Comparison of ENCODE assay signal across 8 cellular contexts in the genomic region with DNA sequence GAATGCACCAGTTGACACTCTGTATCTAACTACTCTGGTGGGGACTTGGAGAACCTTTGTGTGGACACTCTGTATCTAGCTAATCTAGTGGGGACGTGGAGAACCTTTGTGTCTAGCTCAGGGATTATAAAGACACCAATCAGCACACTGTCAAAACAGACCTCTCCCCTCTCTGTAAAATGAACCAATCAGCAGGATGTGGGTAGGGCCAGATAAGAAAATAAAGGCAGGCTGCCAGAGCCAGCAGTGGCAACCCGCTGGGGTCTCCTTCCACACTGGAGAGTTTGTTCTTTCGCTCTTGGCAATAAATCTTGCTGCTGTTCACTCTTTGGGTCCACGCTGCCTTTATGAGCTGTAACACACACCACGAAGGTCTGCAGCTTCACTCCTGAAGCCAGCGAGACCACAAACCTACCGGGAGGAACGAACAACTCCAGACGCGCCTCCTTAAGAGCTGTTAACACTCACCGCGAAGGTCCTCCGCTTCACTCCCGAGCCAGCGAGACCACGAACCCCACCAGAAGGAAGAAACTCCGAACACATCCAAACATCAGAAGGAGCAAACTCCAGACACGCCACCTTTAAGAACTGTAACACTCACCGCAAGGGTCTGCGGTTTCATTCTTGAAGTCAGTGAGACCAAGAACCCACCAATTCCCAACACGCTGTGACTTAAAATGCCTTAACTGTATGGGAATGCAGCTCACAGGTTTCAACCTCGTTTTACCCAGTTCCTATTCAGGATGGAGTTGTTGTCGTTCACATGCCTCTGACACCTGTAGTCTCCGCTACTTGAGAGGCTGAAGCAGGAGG. TPM values are rescaled to one million over a fixed set of nuclear protein-coding genes. Genes with fewer than 3 reads are reported as not detected.
A peak's percentile ranks its signal among the peaks of the same experiment; 100 is the strongest.
DNase-seq lines count a peak whose midpoint lies in the region; TF ChIP-seq lines count a peak whose summit lies in the region.
"Not testable (repeated sequence)": the region's sequence is repeated elsewhere in the genome, so short reads cannot be mapped to it uniquely, and the experiment has no call there.

No MANE protein-coding gene starts in this region.

- not testable (repeated sequence) for H3K9me3 Mint-ChIP-seq in activated CD4-positive, alpha-beta memory T cell treated with anti-CD3 and anti-CD28 coated beads, Interleukin-2, amount 10 ng/mL, durations not matched to agents 7 days and 5 days

- H3K36me3 ChIP-seq in Peyer's patch; thymus (ENCODE audit: control insufficient read depth, insufficient read depth): not testable (repeated sequence)

- WGBS in thymus, result 20% methylated on average over 24 of the region's 24 CpGs

- H3K4me3 ChIP-seq in Peyer's patch, result peak overlapping the region; percentile 15 to 34 (median 28)
- peak overlapping the region; percentile 34 for H3K4me3 ChIP-seq in mononuclear cell (ENCODE audit: low read length)
- H3K4me3 ChIP-seq in skin epidermis, result peak overlapping the region in 4 of 7 experiments; percentile 2 to 21 (median 12)
- peak overlapping the region; percentile 40 for H3K4me3 ChIP-seq in thymus (ENCODE audit: low read length)

- not testable (repeated sequence) for H3K36me3 Mint-ChIP-seq in activated CD4-positive, alpha-beta memory T cell treated with anti-CD3 and anti-CD28 coated beads, Interleukin-2, amount 10 ng/mL, durations not matched to agents 7 days and 5 days (ENCODE audit: low read depth)

- not testable (repeated sequence) for H3K4me1 ChIP-seq in Peyer's patch; thymus (ENCODE audit: control insufficient read depth, insufficient read depth, low read length)
- H3K4me1 ChIP-seq in mononuclear cell (ENCODE audit: insufficient read depth, low read length), result peaks cover 60% of the 10 kb centered on the region

- H3K4me3 Mint-ChIP-seq in activated CD4-positive, alpha-beta memory T cell treated with anti-CD3 and anti-CD28 coated beads, Interleukin-2, amount 10 ng/mL, durations not matched to agents 7 days and 5 days, result peak overlapping the region; percentile 72

- CTCF ChIA-PET in activated CD4-positive, alpha-beta memory T cell treated with anti-CD3 and anti-CD28 coated beads, Interleukin-2, amount 10 ng/mL, durations not matched to agents 7 days and 5 days (lab: Charles Lee), result interaction anchor here (0.7 to 2.5 kb wide), 9 partner anchors 10 to 221 kb away, joined by 3 to 15 read pairs (median 4); no protein-coding TSS in a partner anchor

- not testable (repeated sequence) for TF ChIP-seq CTCF in Peyer's patch (IDR thresholded peaks at IDR 0.05)

- H3K27me3 Mint-ChIP-seq in activated CD4-positive, alpha-beta memory T cell treated with anti-CD3 and anti-CD28 coated beads, Interleukin-2, amount 10 ng/mL, durations not matched to agents 7 days and 5 days, result not testable (repeated sequence)

- DNase-seq in DMS79 (lab: John Stamatoyannopoulos, UW) (peak; percentile 6), activated gamma-delta T cell treated with Interleukin-2 at 50 U/mL for 16 hours (peak; percentile 23)
- not testable (repeated sequence) for DNase-seq in Peyer's patch
- peak; percentile 38 for DNase-seq in activated CD4-positive, alpha-beta memory T cell treated with anti-CD3 and anti-CD28 coated beads, Interleukin-2, amount 10 ng/mL, durations not matched to agents 7 days and 5 days
- DNase-seq in effector CD8-positive, alpha-beta T cell (lab: John Stamatoyannopoulos, UW), result peak; percentile 42

- H3K27ac ChIP-seq in Peyer's patch, result not testable (repeated sequence)
- H3K27ac ChIP-seq in skin epidermis (peak overlapping the region in 1 of 21 experiments; percentile 21), thymus (ENCODE audit: low read depth) (peak overlapping the region; percentile 46)

- not testable (repeated sequence) for H3K9me3 ChIP-seq in Peyer's patch; mononuclear cell (ENCODE audit: low read depth, low read length); thymus (ENCODE audit: control insufficient read depth)

- not testable (repeated sequence) for TF ChIP-seq POLR2A in Peyer's patch (IDR thresholded peaks at IDR 0.05)

- peak overlapping the region; percentile 61 for H3K27ac Mint-ChIP-seq in activated CD4-positive, alpha-beta memory T cell treated with anti-CD3 and anti-CD28 coated beads, Interleukin-2, amount 10 ng/mL, durations not matched to agents 7 days and 5 days

- not testable (repeated sequence) for H3K27me3 ChIP-seq in Peyer's patch; mononuclear cell (ENCODE audit: insufficient read depth, low read length); thymus (ENCODE audit: control insufficient read depth, insufficient read depth)

- peaks cover 20% of the 10 kb centered on the region for H3K4me1 Mint-ChIP-seq in activated CD4-positive, alpha-beta memory T cell treated with anti-CD3 and anti-CD28 coated beads, Interleukin-2, amount 10 ng/mL, durations not matched to agents 7 days and 5 days

- POLR2A ChIA-PET in activated CD4-positive, alpha-beta memory T cell treated with anti-CD3 and anti-CD28 coated beads, Interleukin-2, amount 10 ng/mL, durations not matched to agents 7 days and 5 days (lab: Charles Lee), result interaction anchor here (0.7 to 2.0 kb wide), 6 partner anchors 12 to 225 kb away, joined by 3 to 10 read pairs (median 4); a partner anchor contains a TSS

RNA-seq across cellular contexts. Expression of a gene that starts 3.6 kb away (rescaled TPM):
- 100 to 1,000 TPM in 3 of 4 donors, 10 to 100 TPM in 1; 87.5 to 185 (median 152) TPM for total RNA-seq in Peyer's patch
- total RNA-seq in activated CD4-positive, alpha-beta memory T cell treated with anti-CD3 and anti-CD28 coated beads, Interleukin-2, amount 10 ng/mL, durations not matched to agents 7 days and 5 days, result 100 to 1,000 TPM; 190 to 192 TPM
- 164 TPM for total RNA-seq in mononuclear cell
- 103 TPM for polyA plus RNA-seq in thymus
